In genomic region chr4:24224446-24224845, GRCh38 we compare ENCODE assay signal across 22 cellular contexts.
"Had no signal": no experiment of that assay in that cellular context is flagged by ENCODE, and none has a peak within 500 bp of the region (broad histone marks: within the 10 kb centered on the region; RNA-seq: fewer than 3 reads in every experiment).

No MANE protein-coding gene starts in this region.

- H3K9me3 ChIP-seq: MG63, SK-N-SH had no signal

- H3K36me3 ChIP-seq: MG63 had no signal

- H3K27ac ChIP-seq: RWPE1 had no signal

- DNase-seq: IMR-90, Karpas-422, KG1, MG63, NCI-H1092, NCI-H1105 treated with DMSO at 0.1 percent for 48 hours, NCI-H1417 treated with DMSO at 0.1 percent for 48 hours, NCI-H146, NCI-H1694 treated with DMSO at 0.1 percent for 48 hours, NCI-H1930, NCI-H2081, NCI-H2107, NCI-H2227 treated with DMSO at 0.1 percent for 48 hours, NCI-H524 treated with DMSO at 0.1 percent for 48 hours, NCI-H69, NCI-H774, PC-3, SHP77, SK-N-SH, SW 1271 had no signal

- H3K27me3 ChIP-seq: MG63 had no signal

- ATAC-seq: Panc1, PC-3 had no signal

- H3K4me2 ChIP-seq: SK-N-SH had no signal

- H3K9me2 ChIP-seq: SK-N-SH had no signal

- H3K4me3 ChIP-seq: MG63 had no signal

- H3K9ac ChIP-seq: SK-N-SH had no signal
